Comparison of ENCODE assay signal across 8 cellular contexts in genomic region chr3:149808209-149808829, GRCh38. TPM values are rescaled to one million over a fixed set of nuclear protein-coding genes. Genes with fewer than 3 reads are reported as not detected.
DNase-seq lines count a peak whose midpoint lies in the region; ATAC-seq and TF ChIP-seq lines count a peak whose summit lies in the region.

No MANE protein-coding gene starts in this region.

- in situ Hi-C loops in GM23248 (cut with MboI), result no loop called here

- intact Hi-C loops in right lobe of liver (cut with DNase I), result no loop called here

- TF ChIP-seq POLR2A in right lobe of liver (IDR thresholded peaks at IDR 0.05), result no peak

- no peak overlapping the region for H3K27ac ChIP-seq in GM23248
- H3K27ac ChIP-seq in coronary artery, result no peak overlapping the region
- no peak overlapping the region for H3K27ac ChIP-seq in right lobe of liver

- WGBS in GM23248 (ENCODE audit: low coverage in 1 of 2, low lambda C conversion rate in 2 of 2, missing lambda C conversion rate in 2 of 2), 2 experiments, result 26 to 29% methylated on average over 4 of the region's 4 CpGs
- 28% methylated on average over 4 of the region's 4 CpGs for WGBS in right lobe of liver (ENCODE audit: insufficient coverage, low coverage, low lambda C conversion rate, missing lambda C conversion rate)

- peak; percentile 38 to 46 (median 46) for ATAC-seq in right lobe of liver
- no peak for ATAC-seq in HG03521 (IDR thresholded peaks at IDR 0.05; ENCODE audit: unreplicated experiment)

- H3K4me1 ChIP-seq in GM23248 (ENCODE audit: insufficient read depth) (peaks cover 8% of the 10 kb centered on the region; the same call in 1 of the 2 replicates), right lobe of liver (peaks cover 0 to 9% (median 2%) of the 10 kb centered on the region in 4 donors)

- no peak overlapping the region for H3K4me2 ChIP-seq in GM23248 (ENCODE audit: unreplicated experiment)

- DNase-seq in AG10803 (ENCODE audit: low read depth), result peak; percentile 81
- DNase-seq in GM23248, result peak; percentile 92
- peak; percentile 53 to 85 for DNase-seq in NCI-H446 (lab: John Stamatoyannopoulos, UW)
- peak; percentile 25 for DNase-seq in activated CD4-positive, alpha-beta T cell treated with anti-CD3 and anti-CD28 coated beads for 1 hour
- no peak for DNase-seq in coronary artery (ENCODE audit: low spot score)
- DNase-seq in right lobe of liver, result peak; percentile 61 to 71 (median 62)
- peak; percentile 30 for DNase-seq in stimulated activated CD8-positive, alpha-beta memory T cell treated with anti-CD3 and anti-CD28 coated beads, Interleukin-15, amount 100 ng/mL, for 1 hour (ENCODE audit: low read depth)

- H3K9me3 ChIP-seq in GM23248 (ENCODE audit: low read depth) (no peaks in the 10 kb centered on the region), right lobe of liver (no peaks in the 10 kb centered on the region)

- H3K27me3 ChIP-seq in GM23248 (replicated peaks; ENCODE audit: insufficient read depth), result no peaks in the 10 kb centered on the region
- no peaks in the 10 kb centered on the region for H3K27me3 ChIP-seq in right lobe of liver

- peak overlapping the region; percentile 28 for H2AFZ ChIP-seq in GM23248

- peaks cover 8% of the 10 kb centered on the region; the same call in 1 of the 2 replicates for H3F3A ChIP-seq in GM23248 (ENCODE audit: insufficient read depth)

- 0 out of 2 replicates have a peak, but pooled peaks cover under 1% of the 10 kb centered on the region for H3K79me2 ChIP-seq in GM23248 (ENCODE audit: insufficient read depth)

- no peaks in the 10 kb centered on the region for H3K9me2 ChIP-seq in GM23248 (ENCODE audit: insufficient read depth)

- H3K36me3 ChIP-seq in GM23248 (ENCODE audit: low read depth) (no peaks in the 10 kb centered on the region), right lobe of liver (no peaks in the 10 kb centered on the region)

- H3K4me3 ChIP-seq in AG10803 (ENCODE audit: low read length), result no peak overlapping the region
- H3K4me3 ChIP-seq in GM23248, result no peak overlapping the region
- H3K4me3 ChIP-seq in coronary artery, result no peak overlapping the region
- H3K4me3 ChIP-seq in right lobe of liver, result no peak overlapping the region

- TF ChIP-seq CTCF in AG10803 (conservative IDR thresholded peaks at IDR 0.05; ENCODE audit: low read length), result peak; percentile 91
- peak; percentile 83 for TF ChIP-seq CTCF in coronary artery (IDR thresholded peaks at IDR 0.05)
- TF ChIP-seq CTCF in right lobe of liver (IDR thresholded peaks at IDR 0.05), result peak; percentile 70 to 89 (median 86)

- H3K9ac ChIP-seq in GM23248, result no peak overlapping the region

- H4K20me1 ChIP-seq in GM23248 (ENCODE audit: insufficient read depth), result no peaks in the 10 kb centered on the region

RNA-seq across cellular contexts. Expression of gene RNF13, which starts 4.7 kb away (rescaled TPM):
- total RNA-seq in GM23248 (2014; rRNA removed; shearing (Covaris generic)), result 48.7 and 65.4 TPM in 2 replicates
- polyA plus RNA-seq in GM23248 (2016; fragmentation: Nextera tagmentation; extraction: Ambion mirVana), result 100.0 and 103 TPM in 2 replicates
- 10 to 100 TPM; 45.0 to 55.6 (median 47.5) TPM for total RNA-seq in right lobe of liver

RNA-seq across cellular contexts. Expression of gene ANKUB1, which starts 16.0 kb away (rescaled TPM):
- total RNA-seq in GM23248 (2014; rRNA removed; shearing (Covaris generic)), result not detected in 2 replicates
- not detected in 2 replicates for polyA plus RNA-seq in GM23248 (2016; fragmentation: Nextera tagmentation; extraction: Ambion mirVana)
- total RNA-seq in right lobe of liver, result not detected

RNA-seq across cellular contexts. Expression of gene COMMD2, which starts 56.0 kb away (rescaled TPM):
- total RNA-seq in GM23248 (2014; rRNA removed; shearing (Covaris generic)), result 30.1 and 33.8 TPM in 2 replicates
- polyA plus RNA-seq in GM23248 (2016; fragmentation: Nextera tagmentation; extraction: Ambion mirVana), result 69.3 and 71.0 TPM in 2 replicates
- 10 to 100 TPM; 11.0 to 17.7 (median 14.0) TPM for total RNA-seq in right lobe of liver
